Comparison of ENCODE assay signal across 8 cellular contexts in genomic region chr6:143451531-143451930, GRCh38. TPM values are rescaled to one million over a fixed set of nuclear protein-coding genes. Genes with fewer than 3 reads are reported as not detected.
DNase-seq lines count a peak whose midpoint lies in the region; ATAC-seq, FAIRE-seq and TF ChIP-seq lines count a peak whose summit lies in the region.

No MANE protein-coding gene starts in this region.

- peak overlapping the region; percentile 99 for H3K4me3 Mint-ChIP-seq in activated naive CD4-positive, alpha-beta T cell treated with anti-CD3 and anti-CD28 coated beads, Interleukin-2, amount 50 U/mL, for 24 hours
- H3K4me3 Mint-ChIP-seq in type B pancreatic cell, result peak overlapping the region; percentile 99

- FAIRE-seq in urothelium cell line (lab: Jason Lieb, UNC), result no peak

- no peaks in the 10 kb centered on the region for H3K36me3 ChIP-seq in kidney epithelial cell (ENCODE audit: control insufficient read depth, insufficient read depth, low read length)

- H3K27me3 Mint-ChIP-seq in activated naive CD4-positive, alpha-beta T cell treated with anti-CD3 and anti-CD28 coated beads, Interleukin-2, amount 50 U/mL, for 24 hours, result no peaks in the 10 kb centered on the region
- H3K27me3 Mint-ChIP-seq in type B pancreatic cell, result no peaks in the 10 kb centered on the region

- no peak for DNase-seq in activated naive CD4-positive, alpha-beta T cell (lab: John Stamatoyannopoulos, UW)
- DNase-seq in activated naive CD4-positive, alpha-beta T cell treated with anti-CD3 and anti-CD28 coated beads, Interleukin-2, amount 50 U/mL, for 72 hours (ENCODE audit: low spot score in 2 of 2), result no peak
- DNase-seq in kidney epithelial cell (ENCODE audit: low read depth) (no peak), type B pancreatic cell (ENCODE audit: extremely low spot score, unreplicated experiment) (no peak), ureter (ENCODE audit: low spot score) (no peak), NCI-H748 (lab: John Stamatoyannopoulos, UW; ENCODE audit: unreplicated experiment) (no peak), urothelium cell line (ENCODE audit: low spot score) (no peak)

- H3K4me3 ChIP-seq in kidney epithelial cell (ENCODE audit: low read depth, low read length), result peak overlapping the region; percentile 82

- H3K4me1 Mint-ChIP-seq in activated naive CD4-positive, alpha-beta T cell treated with anti-CD3 and anti-CD28 coated beads, Interleukin-2, amount 50 U/mL, for 24 hours, result peaks cover 57% of the 10 kb centered on the region
- peaks cover 14% of the 10 kb centered on the region for H3K4me1 Mint-ChIP-seq in type B pancreatic cell (ENCODE audit: unreplicated experiment)

- peak overlapping the region; percentile 99 for H3K27ac Mint-ChIP-seq in activated naive CD4-positive, alpha-beta T cell treated with anti-CD3 and anti-CD28 coated beads, Interleukin-2, amount 50 U/mL, for 24 hours
- peak overlapping the region; percentile 95 to 99 for H3K27ac Mint-ChIP-seq in activated naive CD4-positive, alpha-beta T cell treated with anti-CD3 and anti-CD28 coated beads, Interleukin-2, amount 50 U/mL, for 72 hours
- peak overlapping the region; percentile 94 for H3K27ac Mint-ChIP-seq in type B pancreatic cell

- no peak for ATAC-seq in activated naive CD4-positive, alpha-beta T cell treated with anti-CD3 and anti-CD28 coated beads, Interleukin-2, amount 50 U/mL, for 72 hours

- TF ChIP-seq CTCF in kidney epithelial cell (IDR thresholded peaks at IDR 0.05; ENCODE audit: insufficient read depth, low read length, poor library complexity, severe bottlenecking), result no peak
- TF ChIP-seq CTCF in type B pancreatic cell (conservative IDR thresholded peaks at IDR 0.05), result no peak

- H3K27me3 ChIP-seq in kidney epithelial cell (ENCODE audit: control insufficient read depth, insufficient read depth, low read length), result no peaks in the 10 kb centered on the region

- peaks cover 3% of the 10 kb centered on the region for H3K36me3 Mint-ChIP-seq in activated naive CD4-positive, alpha-beta T cell treated with anti-CD3 and anti-CD28 coated beads, Interleukin-2, amount 50 U/mL, for 24 hours
- H3K36me3 Mint-ChIP-seq in activated naive CD4-positive, alpha-beta T cell treated with anti-CD3 and anti-CD28 coated beads, Interleukin-2, amount 50 U/mL, for 72 hours, result peaks cover 10 to 12% of the 10 kb centered on the region in 2 donors
- peaks cover 4% of the 10 kb centered on the region for H3K36me3 Mint-ChIP-seq in type B pancreatic cell

- H3K9me3 Mint-ChIP-seq in activated naive CD4-positive, alpha-beta T cell treated with anti-CD3 and anti-CD28 coated beads, Interleukin-2, amount 50 U/mL, for 24 hours, result no peaks in the 10 kb centered on the region
- no peaks in the 10 kb centered on the region for H3K9me3 Mint-ChIP-seq in activated naive CD4-positive, alpha-beta T cell treated with anti-CD3 and anti-CD28 coated beads, Interleukin-2, amount 50 U/mL, for 72 hours
- no peaks in the 10 kb centered on the region for H3K9me3 Mint-ChIP-seq in type B pancreatic cell

RNA-seq across cellular contexts. Expression of gene PEX3, which starts 0.9 kb away (rescaled TPM):
- total RNA-seq in activated naive CD4-positive, alpha-beta T cell treated with anti-CD3 and anti-CD28 coated beads, Interleukin-2, amount 50 U/mL, for 72 hours, result 10 to 100 TPM in 1 of 2 donors, 1 to 10 TPM in 1; 8.3 to 50.0 TPM
- 11.4 and 24.4 TPM in 2 replicates for total RNA-seq in kidney epithelial cell
- 12.8 and 13.1 TPM in 2 replicates for total RNA-seq in type B pancreatic cell (ENCODE audit: low replicate concordance)
- 35.7 TPM for total RNA-seq in ureter

RNA-seq across cellular contexts. Expression of gene ADAT2, which starts 1.0 kb away (rescaled TPM):
- total RNA-seq in activated naive CD4-positive, alpha-beta T cell treated with anti-CD3 and anti-CD28 coated beads, Interleukin-2, amount 50 U/mL, for 72 hours, result 10 to 100 TPM; 19.7 to 30.8 TPM
- total RNA-seq in kidney epithelial cell, result 5.6 and 9.1 TPM in 2 replicates
- total RNA-seq in type B pancreatic cell (ENCODE audit: low replicate concordance), result 5.2 and 10.3 TPM in 2 replicates
- 19.7 TPM for total RNA-seq in ureter

RNA-seq across cellular contexts. Expression of gene FUCA2, which starts 60.0 kb away (rescaled TPM):
- total RNA-seq in activated naive CD4-positive, alpha-beta T cell treated with anti-CD3 and anti-CD28 coated beads, Interleukin-2, amount 50 U/mL, for 72 hours, result 10 to 100 TPM; 12.1 to 17.6 TPM
- total RNA-seq in kidney epithelial cell (64.7 and 71.0 TPM in 2 replicates), type B pancreatic cell (ENCODE audit: low replicate concordance) (48.0 and 71.9 TPM in 2 replicates), ureter (60.7 TPM)
